In the genomic region with DNA sequence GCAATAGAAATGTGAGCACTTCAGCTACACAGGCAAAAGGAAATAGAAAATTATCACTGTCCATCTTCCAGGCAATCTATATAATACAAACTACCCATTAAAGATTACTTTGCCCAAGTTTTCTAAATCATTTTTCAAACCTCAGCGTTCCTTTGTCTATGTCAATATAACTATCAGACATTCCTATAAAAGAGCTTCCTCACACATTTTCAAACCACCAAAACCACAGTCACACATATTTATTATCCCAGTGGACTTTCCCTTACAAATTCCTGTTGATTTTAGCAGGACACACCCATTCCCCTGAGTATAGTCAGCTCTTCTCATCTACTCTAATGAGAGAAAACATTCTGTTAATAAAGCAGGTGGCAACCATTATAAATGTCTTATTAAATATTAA, we compare ENCODE assay signal across 16 cellular contexts.
"Had no signal": no experiment of that assay in that cellular context is flagged by ENCODE, and none has a peak within 500 bp of the region (broad histone marks: within the 10 kb centered on the region; RNA-seq: fewer than 3 reads in every experiment).

No MANE protein-coding gene starts in this region.

- DNase-seq: activated CD4-positive, CD25-positive, alpha-beta regulatory T cell treated with anti-CD3 and anti-CD28 coated beads, Interleukin-2, amount 50 U/mL, for 72 hours; activated naive CD4-positive, alpha-beta T cell; activated naive CD8-positive, alpha-beta T cell treated with anti-CD3 and anti-CD28 coated beads, Interleukin-2, amount 10 ng/mL, durations not matched to agents 7 days and 5 days; activated T-cell treated with anti-CD3 and anti-CD28 coated beads for 4 hours; erythroblast; islet precursor cell; left ventricle myocardium superior; psoas muscle; spleen; stomach; T-cell; T1000; testis; upper lobe of left lung had no signal

- H3K4me2 ChIP-seq: hepatocyte had no signal

- H3K36me3 ChIP-seq: breast epithelium, spleen, stomach, upper lobe of left lung had no signal

- H3K9me3 ChIP-seq: psoas muscle, testis, upper lobe of left lung had no signal

- H3K27ac ChIP-seq: breast epithelium, hepatocyte, psoas muscle, spleen, stomach, testis, upper lobe of left lung had no signal

- H3K27me3 ChIP-seq: breast epithelium, hepatocyte, spleen, stomach, testis, upper lobe of left lung had no signal

- H3K4me1 ChIP-seq: breast epithelium, psoas muscle, spleen, stomach, testis, upper lobe of left lung had no signal

- H3K4me3 ChIP-seq: breast epithelium, hepatocyte, psoas muscle, spleen, stomach, testis, upper lobe of left lung had no signal

- H3K79me2 ChIP-seq: hepatocyte had no signal

- H2AFZ ChIP-seq: hepatocyte had no signal
